Comparison of ENCODE assay signal across 8 cellular contexts in genomic region chr5:72955768-72956323, GRCh38. TPM values are rescaled to one million over a fixed set of nuclear protein-coding genes. Genes with fewer than 3 reads are reported as not detected.
A peak's percentile ranks its signal among the peaks of the same experiment; 100 is the strongest.
DNase-seq lines count a peak whose midpoint lies in the region; ATAC-seq and TF ChIP-seq lines count a peak whose summit lies in the region.

A gene with protein sequence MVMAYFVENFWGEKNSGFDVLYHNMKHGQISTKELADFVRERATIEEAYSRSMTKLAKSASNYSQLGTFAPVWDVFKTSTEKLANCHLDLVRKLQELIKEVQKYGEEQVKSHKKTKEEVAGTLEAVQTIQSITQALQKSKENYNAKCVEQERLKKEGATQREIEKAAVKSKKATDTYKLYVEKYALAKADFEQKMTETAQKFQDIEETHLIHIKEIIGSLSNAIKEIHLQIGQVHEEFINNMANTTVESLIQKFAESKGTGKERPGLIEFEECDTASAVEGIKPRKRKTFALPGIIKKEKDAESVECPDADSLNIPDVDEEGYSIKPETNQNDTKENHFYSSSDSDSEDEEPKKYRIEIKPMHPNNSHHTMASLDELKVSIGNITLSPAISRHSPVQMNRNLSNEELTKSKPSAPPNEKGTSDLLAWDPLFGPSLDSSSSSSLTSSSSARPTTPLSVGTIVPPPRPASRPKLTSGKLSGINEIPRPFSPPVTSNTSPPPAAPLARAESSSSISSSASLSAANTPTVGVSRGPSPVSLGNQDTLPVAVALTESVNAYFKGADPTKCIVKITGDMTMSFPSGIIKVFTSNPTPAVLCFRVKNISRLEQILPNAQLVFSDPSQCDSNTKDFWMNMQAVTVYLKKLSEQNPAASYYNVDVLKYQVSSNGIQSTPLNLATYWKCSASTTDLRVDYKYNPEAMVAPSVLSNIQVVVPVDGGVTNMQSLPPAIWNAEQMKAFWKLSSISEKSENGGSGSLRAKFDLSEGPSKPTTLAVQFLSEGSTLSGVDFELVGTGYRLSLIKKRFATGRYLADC (plus strand): TSS chr5:72956041. CDS start chr5:72956097, 56 bp downstream.

- intact Hi-C loops in activated T-helper 2 cell treated with anti-CD3 and anti-CD28 coated beads, Interferon-gamma antibody, Interleukin-2, Interleukin-4, amounts not matched to agents 10 μg/mL and 5 μg/mL and 100 μg/mL, durations not matched to agents 14 hours and 24 hours and 36 hours (cut with micrococcal nuclease): loop anchor here (5.0 kb wide), 3 partner anchors 139 to 246 kb away; partner anchors contain the start of gene TNPO1

- no peaks in the 10 kb centered on the region; the same call in 2 of the 3 replicates for H3K36me3 Mint-ChIP-seq in GM23338 (ENCODE audit: low read depth)
- H3K36me3 Mint-ChIP-seq in activated T-helper 2 cell treated with anti-CD3 and anti-CD28 coated beads, Interferon-gamma antibody, Interleukin-2, Interleukin-4, amounts not matched to agents 10 μg/mL and 5 μg/mL and 100 μg/mL, durations not matched to agents 14 hours and 24 hours and 36 hours (ENCODE audit: low read depth): no peaks in the 10 kb centered on the region
- H3K36me3 Mint-ChIP-seq in naive thymus-derived CD8-positive, alpha-beta T cell: peaks cover 0 to 2% (median 0%) of the 10 kb centered on the region in 3 donors
- H3K36me3 Mint-ChIP-seq in stimulated activated naive B cell treated with anti-CD40 and anti-IgM and Interleukin-4, amounts not matched to agents 10 μg/mL and 1 μg/mL and 100 μg/mL, for 72 hours: peaks cover 0 to 3% of the 10 kb centered on the region in 2 donors

- H3F3A ChIP-seq in GM23338 (replicated peaks; ENCODE audit: low read depth): no peaks in the 10 kb centered on the region

- H3K9me3 Mint-ChIP-seq in GM23338: no peaks in the 10 kb centered on the region
- no peaks in the 10 kb centered on the region for H3K9me3 Mint-ChIP-seq in activated T-helper 2 cell treated with anti-CD3 and anti-CD28 coated beads, Interferon-gamma antibody, Interleukin-2, Interleukin-4, amounts not matched to agents 10 μg/mL and 5 μg/mL and 100 μg/mL, durations not matched to agents 14 hours and 24 hours and 36 hours
- H3K9me3 Mint-ChIP-seq in naive thymus-derived CD8-positive, alpha-beta T cell: peaks cover 0 to 6% (median 0%) of the 10 kb centered on the region in 9 donors
- no peaks in the 10 kb centered on the region for H3K9me3 Mint-ChIP-seq in stimulated activated naive B cell treated with anti-CD40 and anti-IgM and Interleukin-4, amounts not matched to agents 10 μg/mL and 1 μg/mL and 100 μg/mL, for 72 hours

- peak within 1 kb of the TSS; percentile 86 for H3K4me3 Mint-ChIP-seq in GM23338
- H3K4me3 Mint-ChIP-seq in activated T-helper 2 cell treated with anti-CD3 and anti-CD28 coated beads, Interferon-gamma antibody, Interleukin-2, Interleukin-4, amounts not matched to agents 10 μg/mL and 5 μg/mL and 100 μg/mL, durations not matched to agents 14 hours and 24 hours and 36 hours (ENCODE audit: low read depth): peak within 1 kb of the TSS; percentile 86
- H3K4me3 Mint-ChIP-seq in naive thymus-derived CD8-positive, alpha-beta T cell: peak within 1 kb of the TSS; percentile 87 to 98 (median 93)
- H3K4me3 Mint-ChIP-seq in stimulated activated naive B cell treated with anti-CD40 and anti-IgM and Interleukin-4, amounts not matched to agents 10 μg/mL and 1 μg/mL and 100 μg/mL, for 72 hours: peak within 1 kb of the TSS; percentile 91 to 96

- POLR2A ChIA-PET in naive thymus-derived CD8-positive, alpha-beta T cell (lab: Charles Lee): interaction anchor here (1.0 to 1.2 kb wide), 2 partner anchors 42 to 246 kb away, joined by 3 read pairs; no protein-coding TSS in a partner anchor

- DNase-seq in EH (ENCODE audit: low read depth) (peak; percentile 98), GM23338 (ENCODE audit: low spot score) (peak; percentile 98), LHCN-M2 (ENCODE audit: low read depth) (peak; percentile 94), RPMI7951 (ENCODE audit: low read depth) (peak; percentile 90), fibroblast of mammary gland (ENCODE audit: low read depth) (peak; percentile 96)
- peak; percentile 90 for DNase-seq in activated T-helper 2 cell treated with anti-CD3 and anti-CD28 coated beads, Interferon-gamma antibody, Interleukin-2, Interleukin-4, amounts not matched to agents 10 μg/mL and 5 μg/mL and 100 μg/mL, durations not matched to agents 14 hours and 24 hours and 36 hours (ENCODE audit: low spot score)
- peak; percentile 84 to 97 (median 92) for DNase-seq in naive thymus-derived CD8-positive, alpha-beta T cell
- peak; percentile 91 for DNase-seq in stimulated activated naive B cell treated with anti-CD40 and anti-IgM and Interleukin-4, amounts not matched to agents 10 μg/mL and 1 μg/mL and 100 μg/mL, for 72 hours

- H3K27ac ChIP-seq in GM23338 (ENCODE audit: low read depth): peak within 1 kb of the TSS; percentile 92

- ATAC-seq in GM23338: peak; percentile 90
- ATAC-seq in naive thymus-derived CD8-positive, alpha-beta T cell: peak; percentile 92 to 93
- ATAC-seq in stimulated activated naive B cell treated with anti-CD40 and anti-IgM and Interleukin-4, amounts not matched to agents 10 μg/mL and 1 μg/mL and 100 μg/mL, for 72 hours (replicated peaks): peak; percentile 95 to 96

- no peaks in the 10 kb centered on the region for H3K9me2 ChIP-seq in GM23338 (ENCODE audit: insufficient read depth)

- peak within 1 kb of the TSS; percentile 72 for H2AFZ ChIP-seq in GM23338

- peak within 1 kb of the TSS; percentile 70 for H3K4me3 ChIP-seq in GM23338
- H3K4me3 ChIP-seq in fibroblast of mammary gland (ENCODE audit: control insufficient read depth, low read depth, low read length): peak within 1 kb of the TSS; percentile 73

- H3K27ac Mint-ChIP-seq in GM23338: peak within 1 kb of the TSS; percentile 91
- peak within 1 kb of the TSS; percentile 45 for H3K27ac Mint-ChIP-seq in activated T-helper 2 cell treated with anti-CD3 and anti-CD28 coated beads, Interferon-gamma antibody, Interleukin-2, Interleukin-4, amounts not matched to agents 10 μg/mL and 5 μg/mL and 100 μg/mL, durations not matched to agents 14 hours and 24 hours and 36 hours
- peak within 1 kb of the TSS in 9 of 10 donors; percentile 54 to 93 (median 83) for H3K27ac Mint-ChIP-seq in naive thymus-derived CD8-positive, alpha-beta T cell
- peak within 1 kb of the TSS; percentile 92 for H3K27ac Mint-ChIP-seq in stimulated activated naive B cell treated with anti-CD40 and anti-IgM and Interleukin-4, amounts not matched to agents 10 μg/mL and 1 μg/mL and 100 μg/mL, for 72 hours

- TF ChIP-seq CTCF in GM23338 (conservative IDR thresholded peaks at IDR 0.05; ENCODE audit: low read depth in 2 of 2): peak; percentile 66 to 94
- TF ChIP-seq CTCF in fibroblast of mammary gland (conservative IDR thresholded peaks at IDR 0.05; ENCODE audit: control insufficient read depth, insufficient read depth, low read depth, low read length): peak; percentile 51

- peaks cover 6% of the 10 kb centered on the region for H3K27me3 Mint-ChIP-seq in GM23338 (ENCODE audit: insufficient read depth, low read depth, poor library complexity)
- peaks cover 56% of the 10 kb centered on the region for H3K27me3 Mint-ChIP-seq in activated T-helper 2 cell treated with anti-CD3 and anti-CD28 coated beads, Interferon-gamma antibody, Interleukin-2, Interleukin-4, amounts not matched to agents 10 μg/mL and 5 μg/mL and 100 μg/mL, durations not matched to agents 14 hours and 24 hours and 36 hours (ENCODE audit: low read depth)
- peaks cover 24 to 59% (median 45%) of the 10 kb centered on the region in 5 donors for H3K27me3 Mint-ChIP-seq in naive thymus-derived CD8-positive, alpha-beta T cell
- peaks cover 4 to 22% of the 10 kb centered on the region in 2 donors for H3K27me3 Mint-ChIP-seq in stimulated activated naive B cell treated with anti-CD40 and anti-IgM and Interleukin-4, amounts not matched to agents 10 μg/mL and 1 μg/mL and 100 μg/mL, for 72 hours

- peaks cover 35% of the 10 kb centered on the region for H3K79me2 ChIP-seq in GM23338 (replicated peaks; ENCODE audit: insufficient read depth)

- H3K36me3 ChIP-seq in GM23338 (ENCODE audit: insufficient read depth): no peaks in the 10 kb centered on the region

- H3K4me1 Mint-ChIP-seq in GM23338: peaks cover 18% of the 10 kb centered on the region
- H3K4me1 Mint-ChIP-seq in activated T-helper 2 cell treated with anti-CD3 and anti-CD28 coated beads, Interferon-gamma antibody, Interleukin-2, Interleukin-4, amounts not matched to agents 10 μg/mL and 5 μg/mL and 100 μg/mL, durations not matched to agents 14 hours and 24 hours and 36 hours (ENCODE audit: low read depth): peaks cover 15% of the 10 kb centered on the region
- H3K4me1 Mint-ChIP-seq in naive thymus-derived CD8-positive, alpha-beta T cell: peaks cover 10 to 25% (median 16%) of the 10 kb centered on the region in 4 donors
- H3K4me1 Mint-ChIP-seq in stimulated activated naive B cell treated with anti-CD40 and anti-IgM and Interleukin-4, amounts not matched to agents 10 μg/mL and 1 μg/mL and 100 μg/mL, for 72 hours: peaks cover 11 to 25% of the 10 kb centered on the region in 2 donors

- peak within 1 kb of the TSS; percentile 83 for H3K4me2 ChIP-seq in GM23338

- no peaks in the 10 kb centered on the region for H4K20me1 ChIP-seq in GM23338 (replicated peaks; ENCODE audit: insufficient read depth)

- peaks cover 18% of the 10 kb centered on the region for H3K4me1 ChIP-seq in GM23338 (ENCODE audit: insufficient read depth)

- H3K27me3 ChIP-seq in GM23338 (ENCODE audit: insufficient read depth): peaks cover 8% of the 10 kb centered on the region; the same call in 1 of the 2 replicates

TF ChIP-seq in GM23338, 12 proteins besides CTCF, POLR2A, EP300 and RAD21:
- TF ChIP-seq ZNF331 (CRISPR knock-in tag; IDR thresholded peaks at IDR 0.05; ENCODE audit: low read depth): no peak
- TF ChIP-seq ZNF114 (CRISPR knock-in tag; IDR thresholded peaks at IDR 0.05): no peak
- TF ChIP-seq POLR2AphosphoS5 (IDR thresholded peaks at IDR 0.05; ENCODE audit: low read depth): peak; percentile 81
- no peak for TF ChIP-seq EZH2 (IDR thresholded peaks at IDR 0.05; ENCODE audit: low read depth, unreplicated experiment)

RNA-seq across cellular contexts. Expression of the gene that starts here (rescaled TPM):
- 8.4 and 10.9 TPM in 2 replicates for total RNA-seq in GM23338 (2014; rRNA removed; shearing (Covaris generic))
- 6.4 and 10.1 TPM in 2 replicates for polyA plus RNA-seq in GM23338 (2016; fragmentation: Nextera tagmentation; extraction: Ambion mirVana)
- 13.5 and 14.9 TPM in 2 replicates for total RNA-seq in LHCN-M2 (2014; rRNA removed)
- polyA plus RNA-seq in LHCN-M2 (2012): 5.4 TPM
- total RNA-seq in RPMI7951 (2014; rRNA removed; shearing (Covaris generic)): 9.6 and 12.0 TPM in 2 replicates
- 1.3 and 1.6 TPM in 2 replicates for total RNA-seq in activated T-helper 2 cell treated with anti-CD3 and anti-CD28 coated beads, Interferon-gamma antibody, Interleukin-2, Interleukin-4, amounts not matched to agents 10 μg/mL and 5 μg/mL and 100 μg/mL, durations not matched to agents 14 hours and 24 hours and 36 hours
- total RNA-seq in naive thymus-derived CD8-positive, alpha-beta T cell: 1 to 10 TPM; 4.6 to 6.3 TPM
- 1 to 10 TPM in 1 of 3 donors, under 1 TPM in 2; 0.11 to 1.4 (median 0.60) TPM for polyA plus RNA-seq in naive thymus-derived CD8-positive, alpha-beta T cell

Comparison
In these comparisons a context has a peak if more than half of its experiments do, and no peak if none do; other contexts are left out.
1. Peak in every context shown above with its lines: DNase-seq, ATAC-seq, H3K4me3 ChIP-seq and H3K27ac ChIP-seq.